Comparison of ENCODE assay signal across 1 cellular context in genomic region chr14:28382460-28383220, GRCh38.
TF ChIP-seq lines count a peak whose summit lies in the region.

No MANE protein-coding gene starts in this region.

TF ChIP-seq in SK-N-SH treated with all-trans-retinoic acid at 6 μM for 48 hours, 23 proteins besides CTCF, POLR2A, EP300 and RAD21 (continued from another document):
- TF ChIP-seq PPARA (CRISPR knock-in tag; IDR thresholded peaks at IDR 0.05; ENCODE audit: borderline replicate concordance) = no peak
- no peak for TF ChIP-seq ZNF8 (CRISPR knock-in tag; IDR thresholded peaks at IDR 0.05)
- TF ChIP-seq RARB (CRISPR knock-in tag; IDR thresholded peaks at IDR 0.05) = no peak
- TF ChIP-seq ARNTL (CRISPR knock-in tag; IDR thresholded peaks at IDR 0.05; ENCODE audit: borderline replicate concordance, low read depth) = no peak
- no peak for TF ChIP-seq CSDC2 (CRISPR knock-in tag; IDR thresholded peaks at IDR 0.05)
- TF ChIP-seq PATZ1 (CRISPR knock-in tag; IDR thresholded peaks at IDR 0.05; ENCODE audit: borderline replicate concordance) = no peak
TF ChIP-seq in SK-N-SH treated with all-trans-retinoic acid at 6 μM for 48 hours: peak in this region for 0.
